18 cellular contexts compared by ENCODE assay signal in genomic region chr7:51827641-51828040, GRCh38.
"Had no signal": no experiment of that assay in that cellular context is flagged by ENCODE, and none has a peak within 500 bp of the region (broad histone marks: within the 10 kb centered on the region; RNA-seq: fewer than 3 reads in every experiment).

No MANE protein-coding gene starts in this region.

- H3K27me3 ChIP-seq: ascending aorta, body of pancreas had no signal

- H3K36me3 ChIP-seq: ascending aorta had no signal

- H3K27ac ChIP-seq: ascending aorta, body of pancreas, PC-9 had no signal

- H3K4me3 ChIP-seq: ascending aorta, body of pancreas, PC-9 had no signal

- H3K4me1 ChIP-seq: ascending aorta, body of pancreas had no signal

- H3K9me3 ChIP-seq: ascending aorta had no signal

- DNase-seq: activated CD4-positive, alpha-beta T cell treated with anti-CD3 and anti-CD28 coated beads for 4 hours; activated CD8-positive, alpha-beta memory T cell treated with anti-CD3 and anti-CD28 coated beads, Interleukin-2, amount 50 U/mL, for 48 hours; activated CD8-positive, alpha-beta T cell treated with anti-CD3 and anti-CD28 coated beads, Interleukin-2, amount 10 ng/mL, durations not matched to agents 7 days and 5 days; activated effector memory CD4-positive, alpha-beta T cell treated with Interleukin-2 at 50 U/mL for 16 hours; activated naive CD4-positive, alpha-beta T cell treated with Interleukin-2 at 50 U/mL for 16 hours; activated naive CD8-positive, alpha-beta T cell treated with anti-CD3 and anti-CD28 coated beads, Interleukin-2, amount 50 U/mL, for 24 hours; activated T-cell treated with anti-CD3 and anti-CD28 coated beads, Interleukin-2, amount 50 U/mL, for 24 hours; amniotic stem cell; body of pancreas; central memory CD4-positive, alpha-beta T cell; NCI-H1105 treated with DMSO at 0.1 percent for 48 hours; NCI-H1436 treated with DMSO at 0.1 percent for 48 hours; NCI-H187; NCI-H446; NCI-H524; PC-9; SHP77 treated with DMSO at 0.1 percent for 48 hours had no signal
